In the genomic region with DNA sequence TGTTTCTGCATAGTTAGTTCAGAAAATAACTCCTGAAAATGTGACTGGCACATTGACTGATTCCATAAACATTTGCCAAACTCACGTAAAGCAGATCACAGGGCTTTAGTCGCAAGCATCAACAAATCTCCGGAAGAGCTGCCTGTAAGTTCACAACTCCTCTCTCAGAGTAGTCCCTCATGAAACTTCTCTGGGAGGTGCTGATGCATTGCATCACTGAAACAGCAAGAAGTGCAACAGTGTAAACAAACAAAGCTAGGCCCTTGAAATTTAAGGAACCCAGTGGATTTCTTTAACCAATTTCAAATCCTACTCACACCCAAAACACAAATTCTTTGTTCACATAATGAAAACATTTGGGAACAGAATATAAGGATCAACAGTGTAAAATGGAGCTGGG, we compare ENCODE assay signal across 15 cellular contexts.
DNase-seq lines count a peak whose midpoint lies in the region; ATAC-seq and TF ChIP-seq lines count a peak whose summit lies in the region.
"Had no signal": no experiment of that assay in that cellular context is flagged by ENCODE, and none has a peak within 500 bp of the region (broad histone marks: within the 10 kb centered on the region; RNA-seq: fewer than 3 reads in every experiment).

No MANE protein-coding gene starts in this region.

- no peak overlapping the region for H3K23ac ChIP-seq in H9 (ENCODE audit: insufficient read length, low read depth, low read length)

- no peak overlapping the region for H2BK5ac ChIP-seq in H9 (ENCODE audit: insufficient read length, low read length)

- H3K56ac ChIP-seq in H9 (ENCODE audit: insufficient read length, low read depth, low read length), result no peak overlapping the region

- no peak overlapping the region for H2AK5ac ChIP-seq in H9 (ENCODE audit: insufficient read length, low read length)

- H3K4me2 ChIP-seq in H9 (ENCODE audit: insufficient read depth, insufficient read length, low read length) (no peak overlapping the region), neural progenitor cell (no peak overlapping the region)
- H3K4me2 ChIP-seq: BLaER1 treated with 17β-estradiol and CSF1 and Interleukin-3, amounts not matched to agents 10 nM and 100 nM had no signal

- no peak for ATAC-seq in GM18858 (IDR thresholded peaks at IDR 0.05; ENCODE audit: unreplicated experiment)
- ATAC-seq: HCT116 had no signal

- H3K36me3 ChIP-seq in adipocyte (ENCODE audit: control insufficient read depth, insufficient read depth, low read length, severe bottlenecking) (no peaks in the 10 kb centered on the region), neural progenitor cell (no peaks in the 10 kb centered on the region)
- H3K36me3 ChIP-seq: BLaER1 treated with 17β-estradiol and CSF1 and Interleukin-3, amounts not matched to agents 10 nM and 100 nM had no signal

- no peak for DNase-seq in H9
- peak; percentile 55 for DNase-seq in adipocyte (ENCODE audit: low read depth)
- peak; percentile 27 for DNase-seq in fibroblast of villous mesenchyme (ENCODE audit: low read depth)
- DNase-seq in neural progenitor cell (ENCODE audit: low spot score), result no peak
- DNase-seq in germinal center (ENCODE audit: low spot score), result no peak
- no peak for DNase-seq in mucosa of gallbladder (ENCODE audit: low spot score)
- no peak for DNase-seq in NCI-H1417 (lab: John Stamatoyannopoulos, UW)
- DNase-seq: ACHN; CD4-positive, CD25-positive, alpha-beta regulatory T cell; DMS53; GF-D8; GOT3 had no signal

- H3K36me3 Mint-ChIP-seq in H9 (ENCODE audit: insufficient read depth in 1 of 3, low read depth in 3 of 3) (no peaks in the 10 kb centered on the region), neural progenitor cell (no peaks in the 10 kb centered on the region)
- H3K36me3 Mint-ChIP-seq: CD4-positive, CD25-positive, alpha-beta regulatory T cell had no signal

- no peak overlapping the region for H2BK120ac ChIP-seq in H9 (ENCODE audit: low read depth, low read length, poor library complexity, severe bottlenecking)

- no peak overlapping the region for H3T11ph ChIP-seq in H9 (ENCODE audit: low read length)

- H3K9me3 ChIP-seq in H9 (ENCODE audit: control insufficient read depth, low read depth, low read length) (no peaks in the 10 kb centered on the region), adipocyte (ENCODE audit: control insufficient read depth, low read length) (no peaks in the 10 kb centered on the region), neural progenitor cell (ENCODE audit: low read depth) (no peaks in the 10 kb centered on the region)
- H3K9me3 ChIP-seq: BLaER1 treated with 17β-estradiol and CSF1 and Interleukin-3, amounts not matched to agents 10 nM and 100 nM had no signal

- no peak overlapping the region for H2BK12ac ChIP-seq in H9 (ENCODE audit: insufficient read length, low read depth, low read length)

- H3K9ac ChIP-seq in H9 (ENCODE audit: extremely low read depth, insufficient read length, low read length) (no peak overlapping the region), adipocyte (ENCODE audit: low read length) (no peak overlapping the region), neural progenitor cell (no peak overlapping the region)
- H3K9ac ChIP-seq: BLaER1 treated with 17β-estradiol and CSF1 and Interleukin-3, amounts not matched to agents 10 nM and 100 nM had no signal

- H3K4me3 Mint-ChIP-seq in H9 (no peak overlapping the region), neural progenitor cell (no peak overlapping the region)
- H3K4me3 Mint-ChIP-seq: CD4-positive, CD25-positive, alpha-beta regulatory T cell had no signal

- no peaks in the 10 kb centered on the region for H3F3A ChIP-seq in neural progenitor cell (ENCODE audit: low read depth)

- H3K4me1 Mint-ChIP-seq in H9, result peaks cover 25 to 30% of the 10 kb centered on the region in 2 experiments
- no peaks in the 10 kb centered on the region for H3K4me1 Mint-ChIP-seq in neural progenitor cell
- H3K4me1 Mint-ChIP-seq: CD4-positive, CD25-positive, alpha-beta regulatory T cell had no signal

- no peak overlapping the region for H3K4ac ChIP-seq in H9 (ENCODE audit: low read depth, low read length)

- H3K4me1 ChIP-seq in H9 (ENCODE audit: insufficient read depth, low read length) (no peaks in the 10 kb centered on the region; the same call in 1 of the 2 replicates), adipocyte (ENCODE audit: control insufficient read depth, insufficient read depth, low read length) (no peaks in the 10 kb centered on the region), neural progenitor cell (no peaks in the 10 kb centered on the region)
- H3K4me1 ChIP-seq: BLaER1 treated with 17β-estradiol and CSF1 and Interleukin-3, amounts not matched to agents 10 nM and 100 nM had no signal

- no peak overlapping the region for H4K91ac ChIP-seq in H9 (ENCODE audit: insufficient read length, low read depth, low read length)

- H3K14ac ChIP-seq in H9 (ENCODE audit: insufficient read depth, low read length), result no peak overlapping the region

- H3K79me2 ChIP-seq in H9 (ENCODE audit: insufficient read depth, low read length), result no peaks in the 10 kb centered on the region
- no peaks in the 10 kb centered on the region for H3K79me2 ChIP-seq in neural progenitor cell (ENCODE audit: low read depth)

- H3K27ac ChIP-seq in H9 (ENCODE audit: insufficient read length, low read depth, low read length) (no peak overlapping the region), neural progenitor cell (no peak overlapping the region)
- H3K27ac ChIP-seq: BLaER1 treated with 17β-estradiol and CSF1 and Interleukin-3, amounts not matched to agents 10 nM and 100 nM had no signal

- H3K18ac ChIP-seq in H9 (ENCODE audit: insufficient read length, low read depth, low read length), result no peak overlapping the region

- no peak overlapping the region for H4K8ac ChIP-seq in H9 (replicated peaks; ENCODE audit: insufficient read length, low read depth, low read length)

- H3K79me1 ChIP-seq in H9 (ENCODE audit: insufficient read depth, low read depth, low read length, poor library complexity, severe bottlenecking), result no peaks in the 10 kb centered on the region

- H3K27me3 Mint-ChIP-seq in H9 (ENCODE audit: low read depth), result no peaks in the 10 kb centered on the region
- no peaks in the 10 kb centered on the region for H3K27me3 Mint-ChIP-seq in neural progenitor cell (ENCODE audit: insufficient read depth, low read depth)
- H3K27me3 Mint-ChIP-seq: CD4-positive, CD25-positive, alpha-beta regulatory T cell had no signal

- no CpG with 5 or more reads among the region's 3 CpGs for WGBS in H9 (ENCODE audit: extremely low coverage, insufficient read length, low lambda C conversion rate)

- H3K27me3 ChIP-seq in H9 (ENCODE audit: insufficient read depth, low read length), result no peaks in the 10 kb centered on the region
- no peaks in the 10 kb centered on the region for H3K27me3 ChIP-seq in adipocyte (replicated peaks; ENCODE audit: control insufficient read depth, insufficient read depth, low read length)
- no peaks in the 10 kb centered on the region for H3K27me3 ChIP-seq in neural progenitor cell
- H3K27me3 ChIP-seq: BLaER1 treated with 17β-estradiol and CSF1 and Interleukin-3, amounts not matched to agents 10 nM and 100 nM had no signal

- H3K9me3 Mint-ChIP-seq in H9 (no peaks in the 10 kb centered on the region), neural progenitor cell (no peaks in the 10 kb centered on the region)

- TF ChIP-seq CTCF in H9 (conservative IDR thresholded peaks at IDR 0.05), result no peak
- no peak for TF ChIP-seq CTCF in fibroblast of villous mesenchyme (IDR thresholded peaks at IDR 0.05; ENCODE audit: insufficient read depth, low read depth, low read length)
- TF ChIP-seq CTCF in neural progenitor cell (IDR thresholded peaks at IDR 0.05), result no peak

- H2BK20ac ChIP-seq in H9 (ENCODE audit: low read depth, low read length, poor library complexity, severe bottlenecking), result no peak overlapping the region

- H3K4me3 ChIP-seq in adipocyte (ENCODE audit: low read length) (no peak overlapping the region), fibroblast of villous mesenchyme (ENCODE audit: low read depth, low read length) (no peak overlapping the region), neural progenitor cell (no peak overlapping the region)
- H3K4me3 ChIP-seq: BLaER1 treated with 17β-estradiol and CSF1 and Interleukin-3, amounts not matched to agents 10 nM and 100 nM had no signal

- no peaks in the 10 kb centered on the region for H3K23me2 ChIP-seq in H9 (ENCODE audit: insufficient read length, low read depth, low read length, poor library complexity, severe bottlenecking)

- H2AFZ ChIP-seq in H9 (ENCODE audit: low read length) (no peak overlapping the region), neural progenitor cell (replicated peaks) (peak overlapping the region; percentile 85)

- H3K27ac Mint-ChIP-seq in H9 (peak overlapping the region in 2 of 3 experiments; percentile 21 to 80; a peak in 2 of 7 replicates), neural progenitor cell (no peak overlapping the region)
- H3K27ac Mint-ChIP-seq: CD4-positive, CD25-positive, alpha-beta regulatory T cell had no signal

- no peak overlapping the region for H4K5ac ChIP-seq in H9 (ENCODE audit: insufficient read length, low read depth, low read length)

- H4K20me1 ChIP-seq in H9 (ENCODE audit: control insufficient read depth, insufficient read depth, insufficient read length) (no peaks in the 10 kb centered on the region), neural progenitor cell (ENCODE audit: low read depth) (no peaks in the 10 kb centered on the region)
- H4K20me1 ChIP-seq: BLaER1 treated with 17β-estradiol and CSF1 and Interleukin-3, amounts not matched to agents 10 nM and 100 nM had no signal

- H2BK15ac ChIP-seq in H9 (ENCODE audit: low read depth, low read length), result no peak overlapping the region

Comparison
In these comparisons a context has a peak if more than half of its experiments do, and no peak if none do; other contexts are left out.
1. DNase-seq: peak in adipocyte (single experiment) and fibroblast of villous mesenchyme (single experiment); none in H9 (single experiment), neural progenitor cell (single experiment), germinal center (single experiment), mucosa of gallbladder (single experiment) and NCI-H1417 (0 of 3).